ENCODE assay signal across 10 cellular contexts in the genomic region with DNA sequence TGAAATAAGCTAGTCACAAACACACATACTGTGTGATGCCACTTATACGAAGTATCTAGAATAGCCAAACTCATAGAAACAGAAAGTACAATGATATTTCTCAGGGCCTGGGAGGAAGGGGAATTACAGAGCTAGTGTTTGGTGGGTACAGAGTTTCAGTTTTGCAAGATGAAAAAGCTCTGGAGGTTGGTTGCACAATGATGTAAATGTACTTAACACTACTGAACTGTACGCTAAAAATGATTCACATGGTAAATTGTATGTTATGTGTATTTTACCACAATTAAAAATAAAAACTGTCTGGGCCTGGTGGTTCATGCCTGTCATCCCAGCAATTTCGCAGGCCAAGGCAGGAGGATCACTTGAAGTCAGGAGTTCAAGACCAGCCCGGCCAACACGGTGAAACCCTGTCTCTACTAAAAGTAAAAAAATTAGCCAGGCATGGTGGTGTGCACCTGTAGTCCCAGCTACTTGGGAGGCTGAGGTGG. TPM values are rescaled to one million over a fixed set of nuclear protein-coding genes. Genes with fewer than 3 reads are reported as not detected.
DNase-seq lines count a peak whose midpoint lies in the region; ATAC-seq and TF ChIP-seq lines count a peak whose summit lies in the region.
"Had no signal": no experiment of that assay in that cellular context is flagged by ENCODE, and none has a peak within 500 bp of the region (broad histone marks: within the 10 kb centered on the region; RNA-seq: fewer than 3 reads in every experiment).

No MANE protein-coding gene starts in this region.

- no peaks in the 10 kb centered on the region for H3K36me3 ChIP-seq in upper lobe of right lung
- H3K36me3 ChIP-seq in ascending aorta, result no peaks in the 10 kb centered on the region
- no peaks in the 10 kb centered on the region for H3K36me3 ChIP-seq in WERI-Rb-1

- peak; percentile 29 for DNase-seq in stimulated activated CD4-positive, alpha-beta T cell treated with anti-CD3 and anti-CD28 coated beads, Interleukin-1b, Interleukin-23, amount 100 ng/mL, for 48 hours
- no peak for DNase-seq in stimulated activated CD4-positive, alpha-beta T cell treated with anti-CD3 and anti-CD28 coated beads, Interleukin-4, amount 100 ng/mL, for 4 hours
- peak; percentile 54 for DNase-seq in activated CD8-positive, alpha-beta memory T cell treated with anti-CD3 and anti-CD28 coated beads, Interleukin-2, amount 50 U/mL, for 48 hours
- peak; percentile 18 for DNase-seq in upper lobe of right lung
- DNase-seq in ascending aorta (ENCODE audit: low spot score in 2 of 2), result no peak
- no peak for DNase-seq in left lobe of liver (ENCODE audit: low spot score)
- no peak for DNase-seq in WERI-Rb-1
- DNase-seq: GOT3, NCI-H526 had no signal

- H3K4me3 ChIP-seq in upper lobe of right lung (no peak overlapping the region), ascending aorta (no peak overlapping the region), WERI-Rb-1 (ENCODE audit: low read depth, low read length) (no peak overlapping the region)

- ATAC-seq in HG03159 (IDR thresholded peaks at IDR 0.05; ENCODE audit: unreplicated experiment) (peak; percentile 73), upper lobe of right lung (peak; percentile 79), left lobe of liver (no peak)

- H3K4me1 ChIP-seq in upper lobe of right lung, result no peaks in the 10 kb centered on the region
- H3K4me1 ChIP-seq in ascending aorta, result no peaks in the 10 kb centered on the region

- H3K9me3 ChIP-seq in upper lobe of right lung (no peaks in the 10 kb centered on the region), ascending aorta (no peaks in the 10 kb centered on the region), WERI-Rb-1 (ENCODE audit: severe bottlenecking) (no peaks in the 10 kb centered on the region)

- H3K27me3 ChIP-seq in upper lobe of right lung (no peaks in the 10 kb centered on the region), ascending aorta (no peaks in the 10 kb centered on the region), WERI-Rb-1 (ENCODE audit: insufficient read depth, low read depth, severe bottlenecking) (no peaks in the 10 kb centered on the region)

- intact Hi-C loops in upper lobe of right lung (cut with DNase I), result no loop called here
- intact Hi-C loops in ascending aorta (cut with DNase I), result no loop called here

- no peak for TF ChIP-seq CTCF in upper lobe of right lung (IDR thresholded peaks at IDR 0.05)
- TF ChIP-seq CTCF in ascending aorta (IDR thresholded peaks at IDR 0.05), result no peak
- no peak for TF ChIP-seq CTCF in WERI-Rb-1 (IDR thresholded peaks at IDR 0.05; ENCODE audit: low read depth, low read length)

- H3K27ac ChIP-seq in upper lobe of right lung (no peak overlapping the region), ascending aorta (no peak overlapping the region), WERI-Rb-1 (no peak overlapping the region)

RNA-seq across cellular contexts. Expression of a gene that starts 15.3 kb away (rescaled TPM):
- total RNA-seq in upper lobe of right lung (2.4 TPM), ascending aorta (not detected), left lobe of liver (not detected)

Comparison
In these comparisons a context has a peak if more than half of its experiments do, and no peak if none do; other contexts are left out.
1. DNase-seq: peak in stimulated activated CD4-positive, alpha-beta T cell treated with anti-CD3 and anti-CD28 coated beads, Interleukin-1b, Interleukin-23, amount 100 ng/mL, for 48 hours (single experiment), activated CD8-positive, alpha-beta memory T cell treated with anti-CD3 and anti-CD28 coated beads, Interleukin-2, amount 50 U/mL, for 48 hours (single experiment) and upper lobe of right lung (single experiment); none in stimulated activated CD4-positive, alpha-beta T cell treated with anti-CD3 and anti-CD28 coated beads, Interleukin-4, amount 100 ng/mL, for 4 hours (0 of 2), ascending aorta (0 of 2), left lobe of liver (single experiment) and WERI-Rb-1 (single experiment).